ENCODE assay signal across 1 cellular context in genomic region chr22:27778299-27779090, GRCh38.
TF ChIP-seq lines count a peak whose summit lies in the region.

No MANE protein-coding gene starts in this region.

TF ChIP-seq in HepG2, 621 proteins besides CTCF, POLR2A, EP300 and RAD21 (continued from another document):
- TF ChIP-seq CSRNP2 (CRISPR knock-in tag; conservative IDR thresholded peaks at IDR 0.05; ENCODE audit: low read depth) (no peak), ZBTB44 (CRISPR knock-in tag; IDR thresholded peaks at IDR 0.05) (no peak), KLF9 (CRISPR knock-in tag; IDR thresholded peaks at IDR 0.05; ENCODE audit: low read depth) (no peak), ATAD3A (CRISPR knock-in tag; IDR thresholded peaks at IDR 0.05) (no peak), GATA4 (IDR thresholded peaks at IDR 0.05; ENCODE audit: borderline replicate concordance, low read depth) (no peak), SRSF4 (IDR thresholded peaks at IDR 0.05; ENCODE audit: low read depth, low read length, poor library complexity, severe bottlenecking) (no peak)
